ENCODE assay signal across 8 cellular contexts in the genomic region with DNA sequence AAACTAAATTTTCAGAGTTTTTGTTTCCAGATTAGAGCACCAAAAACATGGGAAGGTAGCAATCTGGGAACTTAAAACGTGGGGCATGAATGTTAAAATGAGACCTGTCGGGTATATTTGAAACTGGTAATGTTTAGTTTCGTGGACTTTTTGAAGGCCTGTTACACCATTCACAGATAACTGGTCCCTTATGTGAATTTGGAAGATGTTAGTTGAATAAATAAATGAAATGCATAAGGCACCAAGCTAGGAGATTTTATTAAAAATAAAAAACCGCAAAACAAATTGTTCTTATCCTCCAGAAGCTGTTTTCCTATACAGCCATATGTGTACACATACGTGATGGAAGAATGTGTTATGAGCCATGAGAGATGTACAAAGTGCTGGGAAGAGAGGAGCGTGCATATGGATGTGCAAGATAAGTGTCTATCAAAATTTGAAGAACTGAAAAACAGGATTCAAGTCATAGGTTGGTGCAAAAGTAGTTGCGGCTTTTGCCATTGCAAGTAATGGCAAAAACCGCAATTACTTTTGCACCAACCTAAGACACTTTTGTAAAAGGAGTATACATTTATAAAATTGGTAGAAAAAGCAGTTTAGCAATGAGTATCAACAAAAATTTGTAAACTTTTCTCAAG. TPM values are rescaled to one million over a fixed set of nuclear protein-coding genes. Genes with fewer than 3 reads are reported as not detected.
A peak's percentile ranks its signal among the peaks of the same experiment; 100 is the strongest.
DNase-seq lines count a peak whose midpoint lies in the region; ATAC-seq and TF ChIP-seq lines count a peak whose summit lies in the region.

No MANE protein-coding gene starts in this region.

- no peak for TF ChIP-seq POLR2A in gastrocnemius medialis (IDR thresholded peaks at IDR 0.05)
- TF ChIP-seq POLR2A in GM18505 (IDR thresholded peaks at IDR 0.05; ENCODE audit: borderline replicate concordance, extremely low read depth, insufficient read depth, insufficient read length): no peak

- peak overlapping the region; percentile 82 for H3K4me3 Mint-ChIP-seq in activated naive CD4-positive, alpha-beta T cell treated with anti-CD3 and anti-CD28 coated beads, Interleukin-2, amount 50 U/mL, for 24 hours
- peak overlapping the region; percentile 91 for H3K4me3 Mint-ChIP-seq in T-helper 17 cell

- H3K27me3 Mint-ChIP-seq in activated naive CD4-positive, alpha-beta T cell treated with anti-CD3 and anti-CD28 coated beads, Interleukin-2, amount 50 U/mL, for 24 hours: no peaks in the 10 kb centered on the region
- no peaks in the 10 kb centered on the region for H3K27me3 Mint-ChIP-seq in T-helper 17 cell

- no peaks in the 10 kb centered on the region for H3K27me3 ChIP-seq in gastrocnemius medialis

- POLR2A ChIA-PET in GM10248 (lab: Yijun Ruan, JAX): interaction anchor here (0.6 kb wide), 1 partner anchor 1420 kb away, joined by 3 read pairs; no protein-coding TSS in a partner anchor

- H3K27ac Mint-ChIP-seq in activated naive CD4-positive, alpha-beta T cell treated with anti-CD3 and anti-CD28 coated beads, Interleukin-2, amount 50 U/mL, for 24 hours: peak overlapping the region; percentile 87
- peak overlapping the region; percentile 11 for H3K27ac Mint-ChIP-seq in T-helper 17 cell

- TF ChIP-seq CTCF in fibroblast of pulmonary artery (IDR thresholded peaks at IDR 0.05; ENCODE audit: low read length, missing control alignments) (no peak), gastrocnemius medialis (IDR thresholded peaks at IDR 0.05 in 4 of 5, conservative IDR thresholded peaks at IDR 0.05 in 1 of 5) (no peak), GM10248 (IDR thresholded peaks at IDR 0.05; ENCODE audit: control extremely low read depth, extremely low read depth, low read depth, missing control alignments) (no peak)

- intact Hi-C loops in gastrocnemius medialis (cut with DNase I; ENCODE audit: low total_unique reads): loop anchor here (1.0 to 10.0 kb wide), 4 partner anchors 106 to 488 kb away; a partner anchor contains a TSS

- in situ Hi-C loops in gastrocnemius medialis (cut with MboI; ENCODE audit: low sequenced_read_pairs in 4 of 4): no loop called here

- no peaks in the 10 kb centered on the region for H3K36me3 Mint-ChIP-seq in activated naive CD4-positive, alpha-beta T cell treated with anti-CD3 and anti-CD28 coated beads, Interleukin-2, amount 50 U/mL, for 24 hours
- no peaks in the 10 kb centered on the region for H3K36me3 Mint-ChIP-seq in T-helper 17 cell (ENCODE audit: low read depth)

- CTCF ChIA-PET in GM10248 (lab: Yijun Ruan, JAX): interaction anchor here (1.0 to 1.5 kb wide), 5 partner anchors 10 to 190 kb away, joined by 3 read pairs; no protein-coding TSS in a partner anchor

- H3K4me3 ChIP-seq in fibroblast of pulmonary artery (replicated peaks; ENCODE audit: low read depth, low read length): peak overlapping the region; percentile 77
- peak overlapping the region; percentile 74 to 98 (median 82) for H3K4me3 ChIP-seq in gastrocnemius medialis

- H3K36me3 ChIP-seq in gastrocnemius medialis: no peaks in the 10 kb centered on the region

- H3K9me3 ChIP-seq in T-helper 17 cell (ENCODE audit: control insufficient read depth, low read length, poor library complexity, severe bottlenecking) (no peaks in the 10 kb centered on the region), gastrocnemius medialis (no peaks in the 10 kb centered on the region)

- peaks cover 30 to 31% of the 10 kb centered on the region in 2 donors for H3K4me1 ChIP-seq in gastrocnemius medialis

- H3K9me3 Mint-ChIP-seq in activated naive CD4-positive, alpha-beta T cell treated with anti-CD3 and anti-CD28 coated beads, Interleukin-2, amount 50 U/mL, for 24 hours: no peaks in the 10 kb centered on the region

- ATAC-seq in T-helper 17 cell: no peak
- no peak for ATAC-seq in gastrocnemius medialis
- ATAC-seq in GM18505 (IDR thresholded peaks at IDR 0.05; ENCODE audit: unreplicated experiment): no peak
- no peak for ATAC-seq in HG02884 (IDR thresholded peaks at IDR 0.05; ENCODE audit: unreplicated experiment)

- peak overlapping the region; percentile 92 to 99 (median 98) for H3K27ac ChIP-seq in gastrocnemius medialis

- H3K4me1 Mint-ChIP-seq in activated naive CD4-positive, alpha-beta T cell treated with anti-CD3 and anti-CD28 coated beads, Interleukin-2, amount 50 U/mL, for 24 hours: peaks cover 34% of the 10 kb centered on the region
- peaks cover 27% of the 10 kb centered on the region for H3K4me1 Mint-ChIP-seq in T-helper 17 cell

- no peak for DNase-seq in activated naive CD4-positive, alpha-beta T cell (lab: John Stamatoyannopoulos, UW)
- no peak for DNase-seq in T-helper 17 cell
- peak; percentile 11 for DNase-seq in fibroblast of pulmonary artery (ENCODE audit: low read depth)
- DNase-seq in gastrocnemius medialis: no peak
- no peak for DNase-seq in GM10248 (ENCODE audit: extremely low spot score)

RNA-seq across cellular contexts. Expression of a gene that starts 0.7 kb away (rescaled TPM):
- total RNA-seq in T-helper 17 cell (10 to 100 TPM; 10.2 to 22.3 TPM), gastrocnemius medialis (10 to 100 TPM in 3 of 4 donors, 1 to 10 TPM in 1; 9.5 to 29.4 (median 18.1) TPM)
